ENCODE assay signal across 14 cellular contexts in the genomic region with DNA sequence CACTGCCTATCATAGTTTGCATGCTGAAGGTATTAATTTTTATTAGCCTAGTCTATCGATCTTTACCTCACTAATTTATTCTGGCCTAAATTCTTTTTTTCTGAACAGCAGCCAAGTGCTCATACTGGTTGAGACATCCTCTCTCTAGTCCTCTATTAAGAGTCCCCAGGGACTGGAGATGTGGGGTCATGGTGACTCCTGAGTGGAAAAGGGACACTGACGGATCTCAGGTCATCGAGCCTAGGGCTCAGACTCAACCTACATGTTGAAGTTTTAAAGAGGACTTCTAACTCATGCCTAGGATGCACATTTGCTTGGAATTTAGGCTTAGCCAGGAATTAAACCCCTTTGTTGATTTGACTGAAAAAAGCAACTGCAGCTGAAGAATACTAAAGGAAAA.
DNase-seq lines count a peak whose midpoint lies in the region; ATAC-seq and TF ChIP-seq lines count a peak whose summit lies in the region.
"Had no signal": no experiment of that assay in that cellular context is flagged by ENCODE, and none has a peak within 500 bp of the region (broad histone marks: within the 10 kb centered on the region; RNA-seq: fewer than 3 reads in every experiment).

No MANE protein-coding gene starts in this region.

- peak; percentile 48 for ATAC-seq in Right ventricle myocardium superior (ENCODE audit: poor library complexity)
- no peak for ATAC-seq in HG03565 (IDR thresholded peaks at IDR 0.05; ENCODE audit: unreplicated experiment)
- no peak for ATAC-seq in GM18858 (IDR thresholded peaks at IDR 0.05; ENCODE audit: unreplicated experiment)
- ATAC-seq in HG02885 (IDR thresholded peaks at IDR 0.05; ENCODE audit: poor library complexity, unreplicated experiment), result no peak
- ATAC-seq: left lobe of liver; stimulated activated naive CD8-positive, alpha-beta T cell treated with anti-CD3 and anti-CD28 coated beads, Interleukin-15, amount 100 ng/mL, for 72 hours had no signal

- H3K9me3 Mint-ChIP-seq in MCF 10A (ENCODE audit: unreplicated experiment), result no peaks in the 10 kb centered on the region
- H3K9me3 Mint-ChIP-seq: activated T-cell treated with anti-CD3 and anti-CD28 coated beads, Interleukin-2, amount 50 U/mL, for 24 hours; stimulated activated naive CD8-positive, alpha-beta T cell treated with anti-CD3 and anti-CD28 coated beads, Interleukin-15, amount 100 ng/mL, for 72 hours had no signal

- TF ChIP-seq CTCF in MCF 10A (IDR thresholded peaks at IDR 0.05; ENCODE audit: unreplicated experiment), result no peak

- CTCF ChIA-PET in MCF 10A (lab: Yijun Ruan, JAX), result interaction anchor here (1.9 kb wide), 1 partner anchor 227 kb away, joined by 4 read pairs; no protein-coding TSS in a partner anchor

- H3K4me1 Mint-ChIP-seq in MCF 10A (ENCODE audit: insufficient read depth, unreplicated experiment), result peaks cover 34% of the 10 kb centered on the region

- intact Hi-C loops in Right ventricle myocardium superior (cut with DNase I) (no loop called here), cardiac septum (cut with DNase I) (no loop called here), MCF 10A (cut with micrococcal nuclease) (no loop called here)

- no peak overlapping the region for H3K4me3 Mint-ChIP-seq in MCF 10A (ENCODE audit: unreplicated experiment)
- H3K4me3 Mint-ChIP-seq: activated T-cell treated with anti-CD3 and anti-CD28 coated beads, Interleukin-2, amount 50 U/mL, for 24 hours; stimulated activated naive CD8-positive, alpha-beta T cell treated with anti-CD3 and anti-CD28 coated beads, Interleukin-15, amount 100 ng/mL, for 72 hours had no signal

- peak overlapping the region; percentile 3 for H3K27ac Mint-ChIP-seq in MCF 10A (ENCODE audit: low read depth, unreplicated experiment)

- no peaks in the 10 kb centered on the region for H3K27me3 Mint-ChIP-seq in MCF 10A (ENCODE audit: insufficient read depth, unreplicated experiment)
- H3K27me3 Mint-ChIP-seq: activated T-cell treated with anti-CD3 and anti-CD28 coated beads, Interleukin-2, amount 50 U/mL, for 24 hours; stimulated activated naive CD8-positive, alpha-beta T cell treated with anti-CD3 and anti-CD28 coated beads, Interleukin-15, amount 100 ng/mL, for 72 hours had no signal

- no peaks in the 10 kb centered on the region for H3K36me3 Mint-ChIP-seq in MCF 10A (ENCODE audit: insufficient read depth, unreplicated experiment)

- no TSS peak for BruUV-seq in MCF 10A (replicated peaks; lab: Mats Ljungman, UMichigan)

- DNase-seq in Right ventricle myocardium superior (no peak), cardiac septum (ENCODE audit: low spot score) (no peak), MCF 10A (ENCODE audit: unreplicated experiment) (peak; percentile 14), kidney tubule cell (ENCODE audit: low spot score) (peak; percentile 16)
- DNase-seq in effector CD8-positive, alpha-beta T cell (lab: John Stamatoyannopoulos, UW), result no peak
- DNase-seq: activated CD4-positive, CD25-positive, alpha-beta regulatory T cell; activated T-cell treated with anti-CD3 and anti-CD28 coated beads, Interleukin-2, amount 50 U/mL, for 24 hours; pancreas; stimulated activated CD4-positive, alpha-beta T cell treated with anti-CD3 and anti-CD28 coated beads, Interleukin-4, amount 100 ng/mL, for 1 hour; stimulated activated naive CD8-positive, alpha-beta T cell treated with anti-CD3 and anti-CD28 coated beads, Interleukin-15, amount 100 ng/mL, for 72 hours had no signal

- POLR2A ChIA-PET in MCF 10A (lab: Yijun Ruan, JAX), result interaction anchor here (0.7 to 1.3 kb wide), 6 partner anchors 8 to 58 kb away, joined by 3 to 4 read pairs (median 4); no protein-coding TSS in a partner anchor

Comparison
In these comparisons a context has a peak if more than half of its experiments do, and no peak if none do; other contexts are left out.
1. DNase-seq: peak in MCF 10A (single experiment) and kidney tubule cell (single experiment); none in Right ventricle myocardium superior (single experiment), cardiac septum (single experiment) and effector CD8-positive, alpha-beta T cell (single experiment).